ENCODE assay signal across 8 cellular contexts in the genomic region with DNA sequence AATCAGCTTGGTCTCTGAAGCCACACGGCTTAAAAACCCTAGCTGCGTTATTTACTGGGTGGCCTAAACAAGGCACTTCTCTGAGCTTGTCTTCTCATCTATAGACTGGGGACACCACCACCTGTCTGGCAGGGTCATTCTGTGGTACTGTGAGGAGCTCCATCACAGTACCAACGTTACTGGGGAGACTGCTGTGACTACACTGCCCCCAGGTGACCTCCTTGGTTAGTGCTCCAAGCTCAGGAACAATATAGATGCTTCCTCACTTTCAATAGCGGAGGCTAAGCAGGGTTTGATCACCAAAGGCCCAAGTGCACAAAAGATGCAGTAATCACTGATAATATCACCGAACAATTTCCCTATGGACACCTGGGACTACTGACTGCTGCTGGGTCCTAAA. TPM values are rescaled to one million over a fixed set of nuclear protein-coding genes. Genes with fewer than 3 reads are reported as not detected.
DNase-seq lines count a peak whose midpoint lies in the region; ATAC-seq and TF ChIP-seq lines count a peak whose summit lies in the region.

No MANE protein-coding gene starts in this region.

- H3K27ac Mint-ChIP-seq in CD8-positive, alpha-beta memory T cell: peak overlapping the region in 5 of 8 donors; percentile 7 to 74 (median 48)
- no peak overlapping the region for H3K27ac Mint-ChIP-seq in progenitor cell of endocrine pancreas

- no peaks in the 10 kb centered on the region for H3K9me3 ChIP-seq in CD8-positive, alpha-beta memory T cell (ENCODE audit: low read length)

- no peaks in the 10 kb centered on the region for H3K9me3 Mint-ChIP-seq in CD8-positive, alpha-beta memory T cell
- H3K9me3 Mint-ChIP-seq in progenitor cell of endocrine pancreas (ENCODE audit: low read depth): no peaks in the 10 kb centered on the region

- TF ChIP-seq CTCF in WI38 (IDR thresholded peaks at IDR 0.05; ENCODE audit: low read depth, low read length) (peak; percentile 69), foreskin fibroblast (IDR thresholded peaks at IDR 0.05; ENCODE audit: low read depth, low read length) (peak; percentile 74), progenitor cell of endocrine pancreas (IDR thresholded peaks at IDR 0.05; ENCODE audit: unreplicated experiment) (peak; percentile 62)

- H3K36me3 ChIP-seq in CD8-positive, alpha-beta memory T cell (ENCODE audit: insufficient read depth, low read length): no peaks in the 10 kb centered on the region

- no peak overlapping the region for H3K4me3 Mint-ChIP-seq in CD8-positive, alpha-beta memory T cell
- H3K4me3 Mint-ChIP-seq in progenitor cell of endocrine pancreas (ENCODE audit: low read depth): no peak overlapping the region

- ATAC-seq in GM19023 (IDR thresholded peaks at IDR 0.05; ENCODE audit: unreplicated experiment): peak; percentile 66
- no peak for ATAC-seq in HG02623 (IDR thresholded peaks at IDR 0.05; ENCODE audit: unreplicated experiment)

- no peaks in the 10 kb centered on the region for H3K4me1 ChIP-seq in CD8-positive, alpha-beta memory T cell (ENCODE audit: insufficient read depth, low read length)

- peaks cover 6 to 8% (median 8%) of the 10 kb centered on the region in 3 donors for H3K4me1 Mint-ChIP-seq in CD8-positive, alpha-beta memory T cell
- peaks cover 7% of the 10 kb centered on the region for H3K4me1 Mint-ChIP-seq in progenitor cell of endocrine pancreas (ENCODE audit: low read depth)

- H3K27me3 ChIP-seq in CD8-positive, alpha-beta memory T cell (ENCODE audit: insufficient read depth, low read length, poor library complexity, severe bottlenecking): no peaks in the 10 kb centered on the region

- POLR2A ChIA-PET in CD8-positive, alpha-beta memory T cell (lab: Charles Lee): interaction anchor here (0.6 to 1.0 kb wide), 5 partner anchors 19 to 112 kb away, joined by 3 to 5 read pairs (median 3); no protein-coding TSS in a partner anchor

- H3K4me3 ChIP-seq in CD8-positive, alpha-beta memory T cell (ENCODE audit: low read length): no peak overlapping the region
- no peak overlapping the region for H3K4me3 ChIP-seq in WI38 (ENCODE audit: low read depth, low read length)
- no peak overlapping the region for H3K4me3 ChIP-seq in foreskin fibroblast (ENCODE audit: low read depth in 1 of 2, low read length in 2 of 2)

- peak in 1 of 5 donors; percentile 38 for DNase-seq in CD8-positive, alpha-beta memory T cell
- DNase-seq in NCI-H1694 (lab: John Stamatoyannopoulos, UW) (peak; percentile 84), foreskin fibroblast (peak; percentile 42 to 77), progenitor cell of endocrine pancreas (ENCODE audit: low spot score, unreplicated experiment) (no peak)
- DNase-seq in stimulated activated naive CD4-positive, alpha-beta T cell (lab: John Stamatoyannopoulos, UW): no peak

- peaks cover 14 to 70% (median 15%) of the 10 kb centered on the region in 3 donors for H3K36me3 Mint-ChIP-seq in CD8-positive, alpha-beta memory T cell
- H3K36me3 Mint-ChIP-seq in progenitor cell of endocrine pancreas (ENCODE audit: insufficient read depth): peaks cover 10% of the 10 kb centered on the region

- CTCF ChIA-PET in CD8-positive, alpha-beta memory T cell (lab: Charles Lee): interaction anchor here (0.9 to 4.9 kb wide), 18 partner anchors 9 to 112 kb away, joined by 3 to 64 read pairs (median 4); partner anchors contain the start of genes PRPF19, PTGDR2 and ZP1

- no peak overlapping the region for H3K27ac ChIP-seq in CD8-positive, alpha-beta memory T cell (ENCODE audit: low read depth, low read length)

- H3K27me3 Mint-ChIP-seq in CD8-positive, alpha-beta memory T cell: no peaks in the 10 kb centered on the region
- no peaks in the 10 kb centered on the region for H3K27me3 Mint-ChIP-seq in progenitor cell of endocrine pancreas

RNA-seq across cellular contexts. Expression of gene PRPF19, which starts 18.9 kb away (rescaled TPM):
- 100 to 1,000 TPM; 201 to 204 TPM for total RNA-seq in CD8-positive, alpha-beta memory T cell
- polyA plus RNA-seq in CD8-positive, alpha-beta memory T cell: 19.0 TPM
- total RNA-seq in progenitor cell of endocrine pancreas: 102 and 111 TPM in 2 replicates

RNA-seq across cellular contexts. Expression of gene ZP1, which starts 20.2 kb away (rescaled TPM):
- total RNA-seq in CD8-positive, alpha-beta memory T cell: not detected
- 0.22 TPM for polyA plus RNA-seq in CD8-positive, alpha-beta memory T cell
- not detected in 2 replicates for total RNA-seq in progenitor cell of endocrine pancreas

RNA-seq across cellular contexts. Expression of gene TMEM109, which starts 26.4 kb away (rescaled TPM):
- 100 to 1,000 TPM; 144 to 147 TPM for total RNA-seq in CD8-positive, alpha-beta memory T cell
- polyA plus RNA-seq in CD8-positive, alpha-beta memory T cell: 396 TPM
- 45.7 and 48.7 TPM in 2 replicates for total RNA-seq in progenitor cell of endocrine pancreas

RNA-seq across cellular contexts. Expression of gene PTGDR2, which starts 31.8 kb away (rescaled TPM):
- under 1 TPM; 0.28 to 0.42 TPM for total RNA-seq in CD8-positive, alpha-beta memory T cell
- polyA plus RNA-seq in CD8-positive, alpha-beta memory T cell: 2.2 TPM
- 2.0 and 2.2 TPM in 2 replicates for total RNA-seq in progenitor cell of endocrine pancreas

RNA-seq across cellular contexts. Expression of gene TMEM132A, which starts 36.7 kb away (rescaled TPM):
- total RNA-seq in CD8-positive, alpha-beta memory T cell: under 1 TPM; 0.68 to 0.73 TPM
- polyA plus RNA-seq in CD8-positive, alpha-beta memory T cell: not detected
- total RNA-seq in progenitor cell of endocrine pancreas: 261 and 292 TPM in 2 replicates

Comparison
In these comparisons a context has a peak if more than half of its experiments do, and no peak if none do; other contexts are left out.
1. DNase-seq: peak in NCI-H1694 (single experiment) and foreskin fibroblast (2 of 2); none in progenitor cell of endocrine pancreas (single experiment) and stimulated activated naive CD4-positive, alpha-beta T cell (0 of 6).
2. Peak in every context shown above with its lines, with median percentiles within 50 percentile points of each other: CTCF ChIP-seq.